Comparison of ENCODE assay signal across 25 cellular contexts in genomic region chr20:61109221-61109805, GRCh38.
DNase-seq lines count a peak whose midpoint lies in the region; ATAC-seq, FAIRE-seq and TF ChIP-seq lines count a peak whose summit lies in the region.
"Had no signal": no experiment of that assay in that cellular context is flagged by ENCODE, and none has a peak within 500 bp of the region (broad histone marks: within the 10 kb centered on the region; RNA-seq: fewer than 3 reads in every experiment).

No MANE protein-coding gene starts in this region.

- H3K14ac ChIP-seq in H1 (ENCODE audit: insufficient read length) = no peak overlapping the region

- TF ChIP-seq CTCF in H1 (IDR thresholded peaks at IDR 0.05; ENCODE audit: control extremely low read depth in 1 of 3, insufficient read depth in 1 of 3, low read depth in 1 of 3, low read length in 3 of 3) (no peak), sigmoid colon (IDR thresholded peaks at IDR 0.05) (no peak)

- TF ChIP-seq POLR2A in H1 (IDR thresholded peaks at IDR 0.05; ENCODE audit: control extremely low read depth in 1 of 2, low read depth in 2 of 2, low read length in 2 of 2) = no peak
- no peak for TF ChIP-seq POLR2A in sigmoid colon (IDR thresholded peaks at IDR 0.05)

- no peak overlapping the region for H2BK12ac ChIP-seq in H1 (ENCODE audit: low read depth, low read length)

- TF ChIP-seq EP300 in H1 (IDR thresholded peaks at IDR 0.05; ENCODE audit: borderline replicate concordance in 1 of 2, low read depth in 2 of 2, low read length in 2 of 2) (no peak), sigmoid colon (IDR thresholded peaks at IDR 0.05) (no peak)

- no peak overlapping the region for H2BK120ac ChIP-seq in H1 (replicated peaks; ENCODE audit: low read depth, low read length)

- no peak overlapping the region for H4K8ac ChIP-seq in H1 (ENCODE audit: extremely low read depth, insufficient read depth, low read length)

- no peak overlapping the region for H3K4me3 ChIP-seq in H1 (ENCODE audit: extremely low read depth in 1 of 4, insufficient read depth in 2 of 4, low read depth in 3 of 4, low read length in 4 of 4)
- H3K4me3 ChIP-seq in sigmoid colon = no peak overlapping the region
- H3K4me3 ChIP-seq: A549, BLaER1, GM12878 had no signal

- H4K20me1 ChIP-seq in H1 (replicated peaks in 1 of 2; ENCODE audit: control insufficient read depth in 1 of 2, insufficient read depth in 2 of 2, low read length in 2 of 2) = no peaks in the 10 kb centered on the region
- H4K20me1 ChIP-seq: BLaER1 had no signal

- POLR2A ChIA-PET in H1 (lab: Charles Lee; ENCODE audit: partially characterized antibody) = no interaction called here

- H3K27ac ChIP-seq in H1 (ENCODE audit: low read depth, low read length) (no peak overlapping the region), sigmoid colon (no peak overlapping the region)
- H3K27ac ChIP-seq: 22Rv1, A549, BLaER1 had no signal

- ATAC-seq in HG03354 (IDR thresholded peaks at IDR 0.05; ENCODE audit: poor library complexity, severe bottlenecking, unreplicated experiment) = no peak
- ATAC-seq: A549, GM12878 had no signal

- no peak overlapping the region for H3K56ac ChIP-seq in H1 (replicated peaks; ENCODE audit: insufficient read length, low read depth, low read length)

- H3K4me2 ChIP-seq in H1 (ENCODE audit: insufficient read depth in 1 of 2, low read depth in 2 of 2, low read length in 2 of 2) = no peak overlapping the region
- H3K4me2 ChIP-seq: A549, BLaER1 had no signal

- DNase-seq in HTR-8/SVneo (ENCODE audit: insufficient read length, low spot score) = no peak
- no peak for DNase-seq in H1 (ENCODE audit: low read depth in 1 of 2, low spot score in 2 of 2)
- peak; percentile 40 for DNase-seq in sigmoid colon
- DNase-seq in Ammon's horn (ENCODE audit: low spot score) = no peak
- DNase-seq: AML-193; BE2C; C1 segment of cervical spinal cord; CD4-positive, alpha-beta memory T cell; CD4-positive, CD25-positive, alpha-beta regulatory T cell; CD8-positive, alpha-beta memory T cell; COR-L47; DMS 273 treated with DMSO at 0.1 percent for 48 hours; DMS153; DMS53; DMS79; DND-41; EL; GDM1 had no signal

- H3K79me2 ChIP-seq in H1 (ENCODE audit: control insufficient read depth in 1 of 2, insufficient read depth in 2 of 2, low read length in 2 of 2) = no peaks in the 10 kb centered on the region

- H3K9ac ChIP-seq in H1 (replicated peaks in 1 of 4; ENCODE audit: extremely low read depth in 1 of 4, low read depth in 3 of 4, low read length in 3 of 4) = no peak overlapping the region
- H3K9ac ChIP-seq: BLaER1 had no signal

- TF ChIP-seq RAD21 in H1 (IDR thresholded peaks at IDR 0.05 in 1 of 2, conservative IDR thresholded peaks at IDR 0.05 in 1 of 2; ENCODE audit: low read depth in 2 of 2, low read length in 2 of 2) = no peak

- H3K79me1 ChIP-seq in H1 (ENCODE audit: low read depth, low read length) = no peaks in the 10 kb centered on the region

- H3K9me3 ChIP-seq in H1 (ENCODE audit: insufficient read depth in 2 of 2, low read depth in 1 of 2, low read length in 1 of 2) = no peaks in the 10 kb centered on the region
- no peaks in the 10 kb centered on the region for H3K9me3 ChIP-seq in sigmoid colon
- H3K9me3 ChIP-seq: A549, BE2C had no signal

- no peak overlapping the region for H2BK20ac ChIP-seq in H1 (ENCODE audit: low read length)

- no peak overlapping the region for H2AK5ac ChIP-seq in H1 (ENCODE audit: low read depth, low read length)

- H2BK15ac ChIP-seq in H1 (ENCODE audit: low read length) = no peak overlapping the region

- CTCF ChIA-PET in H1 (lab: Charles Lee; ENCODE audit: partially characterized antibody) = interaction anchor here (1.2 kb wide), 1 partner anchor 13 kb away, joined by 4 read pairs; no protein-coding TSS in a partner anchor

- no peak overlapping the region for H2AFZ ChIP-seq in H1 (ENCODE audit: low read length)

- no peak overlapping the region for H4K5ac ChIP-seq in H1 (ENCODE audit: insufficient read length, low read depth, low read length)

- 94% methylated on average over 17 of the region's 17 CpGs; no CpG with 5 or more reads in 1 of the 2 experiments for WGBS in H1 (ENCODE audit: extremely low coverage in 1 of 2, insufficient coverage in 1 of 2, insufficient read length in 1 of 2, insufficient replicate concordance in 2 of 2, low coverage in 1 of 2, low lambda C conversion rate in 2 of 2, missing lambda C conversion rate in 1 of 2), 2 experiments
- WGBS in sigmoid colon, 2 donors = 87 to 89% methylated on average over 17 of the region's 17 CpGs

- H3K4ac ChIP-seq in H1 (replicated peaks; ENCODE audit: insufficient read length, low read depth, low read length) = no peak overlapping the region

- peaks cover 4 to 33% (median 16%) of the 10 kb centered on the region in 4 experiments for H3K27me3 ChIP-seq in H1 (replicated peaks in 1 of 4; ENCODE audit: control insufficient read depth in 3 of 4, extremely low read depth in 1 of 4, insufficient read depth in 3 of 4, low read length in 3 of 4)
- H3K27me3 ChIP-seq in sigmoid colon = peaks cover 0 to 7% (median 0%) of the 10 kb centered on the region in 3 donors
- H3K27me3 ChIP-seq: BE2C, BLaER1 had no signal

- H3K18ac ChIP-seq in H1 (ENCODE audit: extremely low read depth, low read length) = no peak overlapping the region

- no peaks in the 10 kb centered on the region for H3K23me2 ChIP-seq in H1 (ENCODE audit: low read depth, low read length)

- H3K36me3 ChIP-seq in H1 (ENCODE audit: control insufficient read depth in 2 of 4, insufficient read depth in 4 of 4, low read length in 3 of 4) (no peaks in the 10 kb centered on the region), sigmoid colon (no peaks in the 10 kb centered on the region)
- H3K36me3 ChIP-seq: BE2C, BLaER1 had no signal

- intact Hi-C loops in sigmoid colon (cut with DNase I) = no loop called here

- FAIRE-seq in HTR-8/SVneo (lab: Jason Lieb, UNC) (peak; percentile 4), H1 (lab: Jason Lieb, UNC) (no peak)
- FAIRE-seq: A549, GM12878, GM12892, GM18507 had no signal

- H4K91ac ChIP-seq in H1 (replicated peaks; ENCODE audit: insufficient read length, low read length) = no peak overlapping the region

- H2BK5ac ChIP-seq in H1 (ENCODE audit: low read depth, low read length) = no peak overlapping the region

- H3K4me1 ChIP-seq in H1 (replicated peaks in 1 of 4; ENCODE audit: control insufficient read depth in 3 of 4, insufficient read depth in 4 of 4, low read length in 3 of 4) (no peaks in the 10 kb centered on the region), sigmoid colon (no peaks in the 10 kb centered on the region)
- H3K4me1 ChIP-seq: A549, BE2C had no signal

- H3K23ac ChIP-seq in H1 (ENCODE audit: insufficient read length) = no peak overlapping the region

TF ChIP-seq in H1, 55 proteins besides CTCF, POLR2A, EP300 and RAD21:
- TF ChIP-seq RXRA (IDR thresholded peaks at IDR 0.05; ENCODE audit: insufficient read depth, low read depth, low read length) = no peak
- TF ChIP-seq TAF1 (IDR thresholded peaks at IDR 0.05; ENCODE audit: low read depth, low read length) = no peak
- no peak for TF ChIP-seq KDM5A (IDR thresholded peaks at IDR 0.05; ENCODE audit: low read length)
- TF ChIP-seq SP2 (IDR thresholded peaks at IDR 0.05; ENCODE audit: low read length) = no peak
- no peak for TF ChIP-seq KDM4A (IDR thresholded peaks at IDR 0.05; ENCODE audit: low read depth, low read length, severe bottlenecking)
- no peak for TF ChIP-seq RFX5 (IDR thresholded peaks at IDR 0.05; ENCODE audit: borderline replicate concordance, low read depth, low read length)
- peak; percentile 56; the same call in 1 of the 2 replicates for TF ChIP-seq E2F6 (IDR thresholded peaks at IDR 0.05)
- no peak for TF ChIP-seq NRF1 (IDR thresholded peaks at IDR 0.05; ENCODE audit: low read depth, low read length)
